In the genomic region with DNA sequence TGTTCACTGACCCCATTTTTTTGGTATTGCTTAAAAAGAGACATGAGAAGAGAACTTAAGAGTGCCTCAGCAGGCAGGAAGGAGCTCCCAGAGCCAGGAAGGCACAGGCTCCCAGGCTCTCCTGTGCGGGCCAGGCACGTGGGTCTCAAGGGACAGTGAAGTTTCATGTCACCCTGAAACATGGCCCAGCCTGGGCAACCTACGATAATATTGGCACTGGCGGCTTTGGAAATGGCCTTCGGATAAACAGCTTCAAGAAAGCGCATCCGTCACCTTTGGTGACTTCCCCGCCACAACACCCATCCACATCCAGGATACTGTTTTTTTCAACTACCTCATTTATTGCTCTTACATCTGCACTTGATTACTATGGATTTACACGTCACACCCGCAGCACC, we compare ENCODE assay signal across 26 cellular contexts. TPM values are rescaled to one million over a fixed set of nuclear protein-coding genes. Genes with fewer than 3 reads are reported as not detected.
DNase-seq lines count a peak whose midpoint lies in the region; ATAC-seq and TF ChIP-seq lines count a peak whose summit lies in the region.
"Had no signal": no experiment of that assay in that cellular context is flagged by ENCODE, and none has a peak within 500 bp of the region (broad histone marks: within the 10 kb centered on the region; RNA-seq: fewer than 3 reads in every experiment).

No MANE protein-coding gene starts in this region.

- no peaks in the 10 kb centered on the region for H3K9me3 ChIP-seq in right cardiac atrium (ENCODE audit: control insufficient read depth, low read length)
- no peaks in the 10 kb centered on the region for H3K9me3 ChIP-seq in endodermal cell (ENCODE audit: control insufficient read depth, low read length)
- no peaks in the 10 kb centered on the region for H3K9me3 ChIP-seq in uterus
- H3K9me3 ChIP-seq: esophagus muscularis mucosa, lower lobe of right lung, right lobe of liver, transverse colon had no signal

- peaks cover 7% of the 10 kb centered on the region for H3K36me3 Mint-ChIP-seq in endodermal cell (ENCODE audit: low read depth)
- peaks cover 5% of the 10 kb centered on the region for H3K36me3 Mint-ChIP-seq in osteocyte (ENCODE audit: unreplicated experiment)
- H3K36me3 Mint-ChIP-seq: activated CD8-positive, alpha-beta memory T cell treated with anti-CD3 and anti-CD28 coated beads, Interleukin-2, amount 10 ng/mL, durations not matched to agents 7 days and 5 days; CD8-positive, alpha-beta memory T cell; natural killer cell had no signal

- no peaks in the 10 kb centered on the region for H3K27me3 ChIP-seq in right cardiac atrium (ENCODE audit: control insufficient read depth, insufficient read depth)
- no peaks in the 10 kb centered on the region for H3K27me3 ChIP-seq in endodermal cell (ENCODE audit: control insufficient read depth, insufficient read depth, low read length, poor library complexity, severe bottlenecking)
- no peaks in the 10 kb centered on the region for H3K27me3 ChIP-seq in uterus
- H3K27me3 ChIP-seq: esophagus muscularis mucosa, right lobe of liver, transverse colon had no signal

- intact Hi-C loops in Right ventricle myocardium superior (cut with DNase I) (no loop called here), right cardiac atrium (cut with DNase I) (no loop called here), uterus (cut with DNase I; ENCODE audit: low total_unique reads) (no loop called here)

- H3K4me3 ChIP-seq in right cardiac atrium (ENCODE audit: low read length) (no peak overlapping the region), endodermal cell (ENCODE audit: low read length) (no peak overlapping the region), uterus (no peak overlapping the region)
- H3K4me3 ChIP-seq: esophagus muscularis mucosa, K562, lower lobe of right lung, right lobe of liver, SK-N-MC, transverse colon had no signal

- H3K4me3 Mint-ChIP-seq in endodermal cell (no peak overlapping the region), osteocyte (ENCODE audit: unreplicated experiment) (no peak overlapping the region)
- H3K4me3 Mint-ChIP-seq: activated CD8-positive, alpha-beta memory T cell treated with anti-CD3 and anti-CD28 coated beads, Interleukin-2, amount 10 ng/mL, durations not matched to agents 7 days and 5 days; natural killer cell; T-helper 1 cell treated with Interleukin-12 subunit alpha and Interleukin-12 subunit beta and Interleukin-4 antibody, amounts not matched to agents 30 μg/mL and 1 μg/mL, for 36 hours had no signal

- no peak overlapping the region for H3K9ac ChIP-seq in endodermal cell (ENCODE audit: extremely low read depth, low read length, poor library complexity, severe bottlenecking)

- H3K27me3 Mint-ChIP-seq in endodermal cell (ENCODE audit: insufficient read depth) (no peaks in the 10 kb centered on the region), osteocyte (ENCODE audit: unreplicated experiment) (no peaks in the 10 kb centered on the region)
- H3K27me3 Mint-ChIP-seq: activated CD8-positive, alpha-beta memory T cell treated with anti-CD3 and anti-CD28 coated beads, Interleukin-2, amount 10 ng/mL, durations not matched to agents 7 days and 5 days had no signal

- TF ChIP-seq CTCF in endodermal cell (conservative IDR thresholded peaks at IDR 0.05): no peak
- TF ChIP-seq CTCF in osteocyte (IDR thresholded peaks at IDR 0.05): no peak
- TF ChIP-seq CTCF in uterus (IDR thresholded peaks at IDR 0.05): no peak

- peak overlapping the region; percentile 52 for H3K27ac Mint-ChIP-seq in endodermal cell
- H3K27ac Mint-ChIP-seq in osteocyte (ENCODE audit: unreplicated experiment): peak overlapping the region; percentile 93
- H3K27ac Mint-ChIP-seq: activated CD8-positive, alpha-beta memory T cell treated with anti-CD3 and anti-CD28 coated beads, Interleukin-2, amount 10 ng/mL, durations not matched to agents 7 days and 5 days; CD8-positive, alpha-beta memory T cell; natural killer cell; T-helper 1 cell treated with Interleukin-12 subunit alpha and Interleukin-12 subunit beta and Interleukin-4 antibody, amounts not matched to agents 30 μg/mL and 1 μg/mL, for 36 hours had no signal

- peaks cover 11% of the 10 kb centered on the region for H3K4me1 ChIP-seq in right cardiac atrium (ENCODE audit: control insufficient read depth, insufficient read depth, low read length)
- peaks cover 5% of the 10 kb centered on the region for H3K4me1 ChIP-seq in endodermal cell (ENCODE audit: control insufficient read depth, insufficient read depth, low read length)
- H3K4me1 ChIP-seq in uterus: peaks cover 0 to 29% of the 10 kb centered on the region in 2 donors
- H3K4me1 ChIP-seq: right lobe of liver had no signal

- H3K36me3 ChIP-seq in endodermal cell (ENCODE audit: control insufficient read depth, insufficient read depth, low read length): peaks cover 4% of the 10 kb centered on the region
- no peaks in the 10 kb centered on the region for H3K36me3 ChIP-seq in uterus
- H3K36me3 ChIP-seq: esophagus muscularis mucosa, lower lobe of right lung, right lobe of liver, transverse colon had no signal

- WGBS in right cardiac atrium: 84% methylated on average over 10 of the region's 10 CpGs
- 94 to 97% methylated on average over 9 to 10 of the region's 10 CpGs for WGBS in endodermal cell (ENCODE audit: insufficient coverage in 1 of 2, insufficient read length in 1 of 2), 2 experiments

- no peaks in the 10 kb centered on the region for H3K9me3 Mint-ChIP-seq in endodermal cell
- no peaks in the 10 kb centered on the region for H3K9me3 Mint-ChIP-seq in osteocyte (ENCODE audit: unreplicated experiment)
- H3K9me3 Mint-ChIP-seq: T-helper 1 cell treated with Interleukin-12 subunit alpha and Interleukin-12 subunit beta and Interleukin-4 antibody, amounts not matched to agents 30 μg/mL and 1 μg/mL, for 36 hours had no signal

- H3K27ac ChIP-seq in right cardiac atrium (ENCODE audit: low read length): no peak overlapping the region
- H3K27ac ChIP-seq in endodermal cell (ENCODE audit: low read depth, low read length): no peak overlapping the region
- H3K27ac ChIP-seq in uterus: peak overlapping the region; percentile 8 to 46
- H3K27ac ChIP-seq: lower lobe of right lung, right lobe of liver, SK-N-MC had no signal

- DNase-seq in Right ventricle myocardium superior: peak; percentile 32
- DNase-seq in right cardiac atrium: no peak
- DNase-seq in endodermal cell: no peak
- no peak for DNase-seq in osteocyte (ENCODE audit: extremely low spot score, unreplicated experiment)
- DNase-seq in uterus: no peak
- DNase-seq in SK-N-DZ (ENCODE audit: low spot score): no peak
- DNase-seq in iPS-NIHi7 (ENCODE audit: extremely low spot score): no peak
- no peak for DNase-seq in activated CD4-positive, alpha-beta T cell treated with anti-CD3 and anti-CD28 coated beads for 1 hour
- DNase-seq: activated CD4-positive, alpha-beta T cell treated with anti-CD3 and anti-CD28 coated beads, Interleukin-2, amount 50 U/mL, for 4 hours; activated CD8-positive, alpha-beta memory T cell treated with anti-CD3 and anti-CD28 coated beads, Interleukin-2, amount 10 ng/mL, durations not matched to agents 7 days and 5 days; activated gamma-delta T cell treated with Interleukin-2 at 50 U/mL for 16 hours; activated T-cell treated with anti-CD3 and anti-CD28 coated beads, Interleukin-2, amount 50 U/mL, for 48 hours; CD8-positive, alpha-beta memory T cell; dermis blood vessel endothelial cell; foreskin fibroblast; lower lobe of right lung; natural killer cell; NCI-H1105; NCI-H187; NCI-H510A; transverse colon had no signal

- ATAC-seq in Right ventricle myocardium superior (ENCODE audit: poor library complexity) (no peak), right cardiac atrium (no peak)
- ATAC-seq: activated CD8-positive, alpha-beta memory T cell treated with anti-CD3 and anti-CD28 coated beads, Interleukin-2, amount 10 ng/mL, durations not matched to agents 7 days and 5 days; K562; lower lobe of right lung; natural killer cell had no signal

- H3K4me1 Mint-ChIP-seq in endodermal cell: peaks cover 27% of the 10 kb centered on the region
- H3K4me1 Mint-ChIP-seq in osteocyte (ENCODE audit: unreplicated experiment): peaks cover 74% of the 10 kb centered on the region
- H3K4me1 Mint-ChIP-seq: activated CD8-positive, alpha-beta memory T cell treated with anti-CD3 and anti-CD28 coated beads, Interleukin-2, amount 10 ng/mL, durations not matched to agents 7 days and 5 days; CD8-positive, alpha-beta memory T cell; natural killer cell had no signal

- no peak for TF ChIP-seq POLR2A in uterus (IDR thresholded peaks at IDR 0.05)

RNA-seq across cellular contexts. Expression of a gene that starts 30.5 kb away (rescaled TPM):
- total RNA-seq in Right ventricle myocardium superior (15.6 TPM), right cardiac atrium (10 to 100 TPM; 13.7 to 40.7 (median 22.2) TPM), endodermal cell (100 to 1,000 TPM; 212 to 247 TPM), osteocyte (459 and 488 TPM in 2 replicates), uterus (100 to 1,000 TPM in 1 of 4 donors, 10 to 100 TPM in 3; 26.6 to 254 (median 59.8) TPM)
- 7.6 TPM for polyA plus RNA-seq in right cardiac atrium
- 106 TPM for polyA plus RNA-seq in endodermal cell (2013, experiment 1 of 2)
- 104 TPM for polyA plus RNA-seq in endodermal cell (2013, experiment 2 of 2)
- polyA plus RNA-seq in SK-N-DZ (2014; cell fraction: cytosol; rRNA removed): 29.4 and 37.6 TPM in 2 replicates
- polyA plus RNA-seq in SK-N-DZ (2014; cell fraction: nucleus; rRNA removed): 65.5 and 125 TPM in 2 replicates
- polyA plus RNA-seq: K562 had no signal

Comparison
In these comparisons a context has a peak if more than half of its experiments do, and no peak if none do; other contexts are left out.
1. H3K27ac ChIP-seq: peak in uterus (2 of 2); none in right cardiac atrium (single experiment) and endodermal cell (single experiment).